In the genomic region with DNA sequence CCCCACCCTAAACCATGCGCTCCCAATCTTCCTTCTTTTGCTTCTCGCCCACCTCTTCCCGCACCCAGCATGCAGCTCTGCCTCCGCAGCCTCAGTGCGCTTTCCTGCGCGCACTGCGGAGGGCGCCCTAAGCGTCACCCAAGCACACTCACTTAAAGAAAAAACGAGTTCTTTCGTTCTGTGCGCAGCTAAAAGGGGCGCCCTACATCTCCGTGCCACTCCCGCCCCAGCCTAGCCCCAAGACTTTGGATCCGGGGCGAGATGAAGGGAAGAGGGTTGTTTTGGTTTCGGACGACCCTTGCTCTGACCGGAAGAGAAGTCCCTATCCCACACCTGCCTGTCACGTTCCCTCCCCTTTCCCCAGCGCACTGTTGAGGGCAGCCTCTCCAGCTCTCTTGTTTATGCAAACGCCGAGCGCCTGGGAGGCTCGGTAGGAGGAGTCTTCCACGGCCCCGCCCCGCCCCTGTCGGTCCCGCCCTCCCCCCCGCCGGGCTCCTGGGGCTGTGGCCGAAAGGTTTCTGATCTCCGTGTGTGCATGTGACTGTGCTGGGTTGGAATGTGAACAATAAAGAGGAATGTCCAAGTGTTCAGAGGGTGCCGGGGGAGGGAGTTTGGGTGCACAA, we compare ENCODE assay signal across 8 cellular contexts. TPM values are rescaled to one million over a fixed set of nuclear protein-coding genes. Genes with fewer than 3 reads are reported as not detected.
A peak's percentile ranks its signal among the peaks of the same experiment; 100 is the strongest.
DNase-seq lines count a peak whose midpoint lies in the region; ATAC-seq and TF ChIP-seq lines count a peak whose summit lies in the region.

No MANE protein-coding gene starts in this region.

- H3K27me3 ChIP-seq in body of pancreas = peaks cover 0 to 11% of the 10 kb centered on the region in 2 donors

- H3K9me3 Mint-ChIP-seq in T-helper 1 cell treated with Interleukin-12 subunit alpha and Interleukin-12 subunit beta and Interleukin-4 antibody, amounts not matched to agents 30 μg/mL and 1 μg/mL, for 36 hours = no peaks in the 10 kb centered on the region

- H3K36me3 ChIP-seq in body of pancreas (replicated peaks in 1 of 2; ENCODE audit: insufficient read depth in 1 of 2, low read depth in 2 of 2) = no peaks in the 10 kb centered on the region

- peaks cover 30% of the 10 kb centered on the region for H3K4me1 ChIP-seq in body of pancreas

- H3K27ac ChIP-seq in body of pancreas = peak overlapping the region; percentile 55 to 79 (median 74)

- H3K4me3 ChIP-seq in body of pancreas = peak overlapping the region; percentile 33 to 36

- TF ChIP-seq CTCF in body of pancreas (IDR thresholded peaks at IDR 0.05) = peak in 6 of 7 experiments; percentile 14 to 66 (median 44)

- H3K4me1 Mint-ChIP-seq in T-helper 1 cell treated with Interleukin-12 subunit alpha and Interleukin-12 subunit beta and Interleukin-4 antibody, amounts not matched to agents 30 μg/mL and 1 μg/mL, for 36 hours (ENCODE audit: low read depth) = peaks cover 16% of the 10 kb centered on the region

- WGBS in body of pancreas, 2 donors = 4 to 15% methylated on average over 25 to 37 of the region's 37 CpGs

- TF ChIP-seq POLR2A in body of pancreas (IDR thresholded peaks at IDR 0.05) = peak; percentile 46 to 80 (median 80)

- peak overlapping the region; percentile 94 for H3K27ac Mint-ChIP-seq in T-helper 1 cell treated with Interleukin-12 subunit alpha and Interleukin-12 subunit beta and Interleukin-4 antibody, amounts not matched to agents 30 μg/mL and 1 μg/mL, for 36 hours

- DNase-seq in DMS153 (lab: John Stamatoyannopoulos, UW) = peak; percentile 47
- peak; percentile 94 for DNase-seq in HuH-7 (ENCODE audit: low spot score)
- peak; percentile 86 to 88 (median 87) for DNase-seq in body of pancreas
- peak; percentile 91 for DNase-seq in iPS-NIHi7 (ENCODE audit: extremely low spot score)
- DNase-seq in stimulated activated CD4-positive, alpha-beta T cell treated with anti-CD3 and anti-CD28 coated beads, Interleukin-15, amount 100 ng/mL, for 24 hours = peak; percentile 82
- DNase-seq in NCI-H82 treated with DMSO at 0.1 percent for 48 hours (lab: John Stamatoyannopoulos, UW; ENCODE audit: unreplicated experiment) = no peak

- peaks cover 28% of the 10 kb centered on the region for H3K27me3 Mint-ChIP-seq in T-helper 1 cell treated with Interleukin-12 subunit alpha and Interleukin-12 subunit beta and Interleukin-4 antibody, amounts not matched to agents 30 μg/mL and 1 μg/mL, for 36 hours (ENCODE audit: low read depth)

- no peaks in the 10 kb centered on the region for H3K9me3 ChIP-seq in body of pancreas

- H3K36me3 Mint-ChIP-seq in T-helper 1 cell treated with Interleukin-12 subunit alpha and Interleukin-12 subunit beta and Interleukin-4 antibody, amounts not matched to agents 30 μg/mL and 1 μg/mL, for 36 hours (ENCODE audit: low read depth) = peaks cover 1% of the 10 kb centered on the region

- peak overlapping the region; percentile 97 for H3K4me3 Mint-ChIP-seq in T-helper 1 cell treated with Interleukin-12 subunit alpha and Interleukin-12 subunit beta and Interleukin-4 antibody, amounts not matched to agents 30 μg/mL and 1 μg/mL, for 36 hours

- intact Hi-C loops in body of pancreas (cut with DNase I) = no loop called here

- peak; percentile 91 for ATAC-seq in GM21423 (IDR thresholded peaks at IDR 0.05; ENCODE audit: unreplicated experiment)
- peak; percentile 93 for ATAC-seq in body of pancreas

RNA-seq across cellular contexts. Expression of gene VSIG2, which starts 5.3 kb away (rescaled TPM):
- total RNA-seq in body of pancreas = 1 to 10 TPM in 1 of 2 donors, not detected in 1; 7.0 TPM

RNA-seq across cellular contexts. Expression of gene NRGN, which starts 7.0 kb away (rescaled TPM):
- total RNA-seq in body of pancreas = not detected

RNA-seq across cellular contexts. Expression of gene ESAM, which starts 15.4 kb away (rescaled TPM):
- total RNA-seq in body of pancreas = 10 to 100 TPM; 11.7 to 20.8 TPM

RNA-seq across cellular contexts. Expression of gene MSANTD2, which starts 53.5 kb away (rescaled TPM):
- 10 to 100 TPM; 13.0 to 23.7 TPM for total RNA-seq in body of pancreas
